8 cellular contexts compared by ENCODE assay signal in genomic region chr5:126595486-126596083, GRCh38. TPM values are rescaled to one million over a fixed set of nuclear protein-coding genes. Genes with fewer than 3 reads are reported as not detected.
DNase-seq lines count a peak whose midpoint lies in the region; TF ChIP-seq lines count a peak whose summit lies in the region.

No MANE protein-coding gene starts in this region.

- H3K27ac Mint-ChIP-seq in activated CD4-positive, alpha-beta T cell treated with anti-CD3 and anti-CD28 coated beads, Interleukin-2, amount 10 ng/mL, durations not matched to agents 24 days and 14 days: no peak overlapping the region

- H3K27me3 ChIP-seq in NT2/D1 (ENCODE audit: insufficient read depth, insufficient read length): no peaks in the 10 kb centered on the region

- H3K36me3 ChIP-seq in NT2/D1 (ENCODE audit: insufficient read depth, insufficient read length, low read length): peaks cover 24% of the 10 kb centered on the region

- no peak for DNase-seq in activated CD4-positive, alpha-beta T cell treated with anti-CD3 and anti-CD28 coated beads, Interleukin-2, amount 10 ng/mL, durations not matched to agents 24 days and 14 days
- DNase-seq in activated CD4-positive, alpha-beta T cell treated with anti-CD3 and anti-CD28 coated beads, Interleukin-2, amount 50 U/mL, for 4 hours: no peak
- DNase-seq in NT2/D1 (ENCODE audit: low read depth, low spot score) (no peak), fibroblast of mammary gland (ENCODE audit: low read depth) (no peak), T-helper 9 cell (no peak), DMS53 (lab: John Stamatoyannopoulos, UW) (no peak), GM10266 (ENCODE audit: extremely low spot score) (no peak)

- intact Hi-C loops in activated CD4-positive, alpha-beta T cell treated with anti-CD3 and anti-CD28 coated beads, Interleukin-2, amount 10 ng/mL, durations not matched to agents 24 days and 14 days (cut with micrococcal nuclease): no loop called here

- no peaks in the 10 kb centered on the region for H3K36me3 Mint-ChIP-seq in activated CD4-positive, alpha-beta T cell treated with anti-CD3 and anti-CD28 coated beads, Interleukin-2, amount 10 ng/mL, durations not matched to agents 24 days and 14 days (ENCODE audit: low read depth)

- no peaks in the 10 kb centered on the region for H3K4me1 ChIP-seq in NT2/D1 (ENCODE audit: insufficient read depth, insufficient read length)

- H3K4me3 ChIP-seq in NT2/D1 (ENCODE audit: insufficient read length, low read depth) (peak overlapping the region; percentile 39), fibroblast of mammary gland (ENCODE audit: control insufficient read depth, low read depth, low read length) (peak overlapping the region; percentile 66), skin epidermis (peak overlapping the region; percentile 36 to 63 (median 57))

- H3K4me3 Mint-ChIP-seq in activated CD4-positive, alpha-beta T cell treated with anti-CD3 and anti-CD28 coated beads, Interleukin-2, amount 10 ng/mL, durations not matched to agents 24 days and 14 days: peak overlapping the region; percentile 80

- peak overlapping the region in 15 of 21 experiments; percentile 55 to 88 (median 73) for H3K27ac ChIP-seq in skin epidermis

- H3K9me3 ChIP-seq in NT2/D1 (ENCODE audit: insufficient read depth, low read length): peaks cover 6% of the 10 kb centered on the region; the same call in 1 of the 2 replicates

- TF ChIP-seq CTCF in fibroblast of mammary gland (conservative IDR thresholded peaks at IDR 0.05; ENCODE audit: control insufficient read depth, insufficient read depth, low read depth, low read length) (no peak), GM10266 (IDR thresholded peaks at IDR 0.05; ENCODE audit: control insufficient read depth, insufficient read depth, low read depth, missing control alignments) (no peak)

- peaks cover 15% of the 10 kb centered on the region for H3K4me1 Mint-ChIP-seq in activated CD4-positive, alpha-beta T cell treated with anti-CD3 and anti-CD28 coated beads, Interleukin-2, amount 10 ng/mL, durations not matched to agents 24 days and 14 days

- no peaks in the 10 kb centered on the region for H3K9me3 Mint-ChIP-seq in activated CD4-positive, alpha-beta T cell treated with anti-CD3 and anti-CD28 coated beads, Interleukin-2, amount 10 ng/mL, durations not matched to agents 24 days and 14 days

- H3K9ac ChIP-seq in NT2/D1 (ENCODE audit: insufficient read length, low read depth): peak overlapping the region; percentile 58

- H3K27me3 Mint-ChIP-seq in activated CD4-positive, alpha-beta T cell treated with anti-CD3 and anti-CD28 coated beads, Interleukin-2, amount 10 ng/mL, durations not matched to agents 24 days and 14 days: peaks cover 35% of the 10 kb centered on the region

RNA-seq across cellular contexts. Expression of gene ALDH7A1, which starts 0.6 kb away (rescaled TPM):
- total RNA-seq in activated CD4-positive, alpha-beta T cell treated with anti-CD3 and anti-CD28 coated beads, Interleukin-2, amount 10 ng/mL, durations not matched to agents 24 days and 14 days: 1.3 and 1.9 TPM in 2 replicates

RNA-seq across cellular contexts. Expression of gene PHAX, which starts 5.2 kb away (rescaled TPM):
- total RNA-seq in activated CD4-positive, alpha-beta T cell treated with anti-CD3 and anti-CD28 coated beads, Interleukin-2, amount 10 ng/mL, durations not matched to agents 24 days and 14 days: 50.2 and 51.7 TPM in 2 replicates
